8 cellular contexts compared by ENCODE assay signal in genomic region chr19:43533546-43534304, GRCh38. TPM values are rescaled to one million over a fixed set of nuclear protein-coding genes. Genes with fewer than 3 reads are reported as not detected.
DNase-seq lines count a peak whose midpoint lies in the region; ATAC-seq and TF ChIP-seq lines count a peak whose summit lies in the region.

No MANE protein-coding gene starts in this region.

- no peaks in the 10 kb centered on the region for H3K79me2 ChIP-seq in SU-DHL-6 (ENCODE audit: insufficient read depth, low read length)

- H3K9me2 ChIP-seq in SU-DHL-6 (replicated peaks; ENCODE audit: insufficient read depth, low read length) = no peaks in the 10 kb centered on the region

- H3F3A ChIP-seq in SU-DHL-6 (ENCODE audit: insufficient read depth) = peaks cover 19% of the 10 kb centered on the region

- ATAC-seq in HG02571 (IDR thresholded peaks at IDR 0.05; ENCODE audit: unreplicated experiment) = peak; percentile 54
- peak; percentile 92 for ATAC-seq in Right ventricle myocardium inferior
- peak; percentile 93 for ATAC-seq in thoracic aorta (ENCODE audit: insufficient number of reproducible peaks, low FRiP score, low read depth)

- peak overlapping the region; percentile 97 for H3K27ac Mint-ChIP-seq in osteocyte (ENCODE audit: unreplicated experiment)

- H3K4me1 ChIP-seq in thoracic aorta (ENCODE audit: control insufficient read depth in 1 of 2, low read depth in 2 of 2) = peaks cover 0 to 31% of the 10 kb centered on the region in 2 donors

- no peaks in the 10 kb centered on the region for H3K36me3 ChIP-seq in SU-DHL-6 (ENCODE audit: low read length)
- peaks cover 5% of the 10 kb centered on the region for H3K36me3 ChIP-seq in thoracic aorta

- DNase-seq in GDM1 (lab: John Stamatoyannopoulos, UW) (peak; percentile 98), NCI-H1092 treated with DMSO at 0.1 percent for 48 hours (lab: John Stamatoyannopoulos, UW) (peak; percentile 75), Right ventricle myocardium inferior (ENCODE audit: missing footprints) (peak; percentile 99), osteocyte (ENCODE audit: extremely low spot score, unreplicated experiment) (peak; percentile 99), thoracic aorta (ENCODE audit: low spot score) (peak; percentile 100)
- peak; percentile 93 for DNase-seq in activated naive CD8-positive, alpha-beta T cell treated with anti-CD3 and anti-CD28 coated beads, Interleukin-2, amount 50 U/mL, for 16 hours (ENCODE audit: low read depth, low spot score)

- peak overlapping the region; percentile 43 for H3K4me3 ChIP-seq in SU-DHL-6 (ENCODE audit: insufficient read depth, low read length, poor library complexity, severe bottlenecking)
- H3K4me3 ChIP-seq in thoracic aorta = peak overlapping the region; percentile 92

- H3K27me3 ChIP-seq in SU-DHL-6 (ENCODE audit: low read length) (no peaks in the 10 kb centered on the region), thoracic aorta (replicated peaks; ENCODE audit: insufficient read depth) (no peaks in the 10 kb centered on the region)

- H3K9ac ChIP-seq in SU-DHL-6 (ENCODE audit: low read length) = peak overlapping the region; percentile 57

- H3K4me3 Mint-ChIP-seq in osteocyte (ENCODE audit: unreplicated experiment) = peak overlapping the region; percentile 88

- H4K20me1 ChIP-seq in SU-DHL-6 (ENCODE audit: low read depth, low read length) = no peaks in the 10 kb centered on the region

- H3K36me3 Mint-ChIP-seq in osteocyte (ENCODE audit: unreplicated experiment) = peaks cover 13% of the 10 kb centered on the region

- no peaks in the 10 kb centered on the region for H3K9me3 Mint-ChIP-seq in osteocyte (ENCODE audit: unreplicated experiment)

- H3K4me2 ChIP-seq in SU-DHL-6 (ENCODE audit: low read depth, low read length, poor library complexity, severe bottlenecking) = peak overlapping the region; percentile 66

- intact Hi-C loops in Right ventricle myocardium inferior (cut with DNase I) = loop anchor here (1.0 to 10.0 kb wide), 3 partner anchors 63 to 241 kb away; partner anchors contain the start of genes IRGQ and ZNF576

- no peaks in the 10 kb centered on the region for H3K9me3 ChIP-seq in SU-DHL-6 (ENCODE audit: insufficient read depth, low read length)
- H3K9me3 ChIP-seq in thoracic aorta = no peaks in the 10 kb centered on the region

- TF ChIP-seq CTCF in SU-DHL-6 (IDR thresholded peaks at IDR 0.05; ENCODE audit: insufficient read depth, low read length, poor library complexity, severe bottlenecking) (no peak), osteocyte (IDR thresholded peaks at IDR 0.05) (no peak), thoracic aorta (IDR thresholded peaks at IDR 0.05) (no peak)

- peak overlapping the region; percentile 76 for H3K27ac ChIP-seq in SU-DHL-6 (ENCODE audit: low read depth, low read length)
- peak overlapping the region; percentile 92 to 98 for H3K27ac ChIP-seq in thoracic aorta

- peaks cover 19% of the 10 kb centered on the region for H3K4me1 Mint-ChIP-seq in osteocyte (ENCODE audit: unreplicated experiment)

- H3K27me3 Mint-ChIP-seq in osteocyte (ENCODE audit: unreplicated experiment) = no peaks in the 10 kb centered on the region

- H2AFZ ChIP-seq in SU-DHL-6 (ENCODE audit: low read depth, low read length, severe bottlenecking) = peak overlapping the region; percentile 67

RNA-seq across cellular contexts. Expression of gene ZNF575, which starts 0.7 kb away (rescaled TPM):
- total RNA-seq in Right ventricle myocardium inferior (1.8 TPM), osteocyte (6.5 and 6.9 TPM in 2 replicates), thoracic aorta (1 to 10 TPM in 1 of 2 donors, not detected in 1; 1.6 TPM)

RNA-seq across cellular contexts. Expression of gene ETHE1, which starts 6.7 kb away (rescaled TPM):
- total RNA-seq in Right ventricle myocardium inferior = 15.2 TPM
- total RNA-seq in osteocyte = 41.8 and 42.3 TPM in 2 replicates
- 10 to 100 TPM; 42.0 to 45.9 TPM for total RNA-seq in thoracic aorta

RNA-seq across cellular contexts. Expression of gene PHLDB3, which starts 29.2 kb away (rescaled TPM):
- total RNA-seq in Right ventricle myocardium inferior = 5.7 TPM
- total RNA-seq in osteocyte = 6.7 and 8.5 TPM in 2 replicates
- total RNA-seq in thoracic aorta = 10 to 100 TPM; 10.0 to 14.7 TPM

RNA-seq across cellular contexts. Expression of gene XRCC1, which starts 41.6 kb away (rescaled TPM):
- 12.2 TPM for total RNA-seq in Right ventricle myocardium inferior
- 37.1 and 43.2 TPM in 2 replicates for total RNA-seq in osteocyte
- total RNA-seq in thoracic aorta = 10 to 100 TPM; 24.3 to 30.2 TPM

RNA-seq across cellular contexts. Expression of gene PINLYP, which starts 41.9 kb away (rescaled TPM):
- 2.2 TPM for total RNA-seq in Right ventricle myocardium inferior
- 0.91 and 1.2 TPM in 2 replicates for total RNA-seq in osteocyte
- total RNA-seq in thoracic aorta = 10 to 100 TPM in 1 of 2 donors, 1 to 10 TPM in 1; 6.6 to 11.9 TPM

Comparison
In these comparisons a context has a peak if more than half of its experiments do, and no peak if none do; other contexts are left out.
1. Peak in every context shown above with its lines: DNase-seq, ATAC-seq, H3K4me3 ChIP-seq and H3K27ac ChIP-seq.